ENCODE assay signal across 14 cellular contexts in genomic region chr3:160010578-160010977, GRCh38. TPM values are rescaled to one million over a fixed set of nuclear protein-coding genes. Genes with fewer than 3 reads are reported as not detected.
DNase-seq lines count a peak whose midpoint lies in the region; ATAC-seq and TF ChIP-seq lines count a peak whose summit lies in the region.
"Had no signal": no experiment of that assay in that cellular context is flagged by ENCODE, and none has a peak within 500 bp of the region (broad histone marks: within the 10 kb centered on the region; RNA-seq: fewer than 3 reads in every experiment).

No MANE protein-coding gene starts in this region.

- peak; percentile 62 for ATAC-seq in GM18868 (IDR thresholded peaks at IDR 0.05; ENCODE audit: unreplicated experiment)
- peak; percentile 64 for ATAC-seq in GM21528 (IDR thresholded peaks at IDR 0.05; ENCODE audit: low FRiP score, unreplicated experiment)
- ATAC-seq in HG03066 (IDR thresholded peaks at IDR 0.05; ENCODE audit: low read depth, unreplicated experiment) = peak; percentile 58
- ATAC-seq in natural killer cell = no peak
- ATAC-seq: WTC11 had no signal

- intact Hi-C loops in natural killer cell (cut with micrococcal nuclease) = no loop called here

- peaks cover 3% of the 10 kb centered on the region for H3K9me3 Mint-ChIP-seq in T-helper 2 cell treated with Interferon-gamma antibody and Interleukin-4, amounts not matched to agents 5 μg/mL and 100 μg/mL, for 36 hours
- H3K9me3 Mint-ChIP-seq in natural killer cell = no peaks in the 10 kb centered on the region
- H3K9me3 Mint-ChIP-seq: CD4-positive, alpha-beta memory T cell; WTC11 had no signal

- H3K4me1 Mint-ChIP-seq in T-helper 2 cell treated with Interferon-gamma antibody and Interleukin-4, amounts not matched to agents 5 μg/mL and 100 μg/mL, for 36 hours (ENCODE audit: low read depth) = peaks cover 48% of the 10 kb centered on the region
- peaks cover 0 to 6% of the 10 kb centered on the region in 2 donors for H3K4me1 Mint-ChIP-seq in natural killer cell
- H3K4me1 Mint-ChIP-seq: WTC11 had no signal

- DNase-seq in T-helper 2 cell treated with Interferon-gamma antibody and Interleukin-4, amounts not matched to agents 5 μg/mL and 100 μg/mL, for 36 hours (ENCODE audit: low spot score) = no peak
- DNase-seq in natural killer cell (no peak), DMS53 treated with DMSO at 0.1 percent for 48 hours (lab: John Stamatoyannopoulos, UW; ENCODE audit: unreplicated experiment) (no peak), SW480 (ENCODE audit: low spot score) (no peak), COLO668 (lab: John Stamatoyannopoulos, UW; ENCODE audit: unreplicated experiment) (no peak)
- DNase-seq: activated effector memory CD4-positive, alpha-beta T cell treated with Interleukin-2 at 50 U/mL for 16 hours; CD4-positive, alpha-beta memory T cell; left ventricle myocardium inferior; NCI-H2107; stimulated activated naive CD4-positive, alpha-beta T cell treated with Interleukin-2 at 50 U/mL for 16 hours had no signal

- H3K4me3 Mint-ChIP-seq in T-helper 2 cell treated with Interferon-gamma antibody and Interleukin-4, amounts not matched to agents 5 μg/mL and 100 μg/mL, for 36 hours = no peak overlapping the region
- no peak overlapping the region for H3K4me3 Mint-ChIP-seq in natural killer cell
- H3K4me3 Mint-ChIP-seq: CD4-positive, alpha-beta memory T cell; WTC11 had no signal

- TF ChIP-seq CTCF in natural killer cell (IDR thresholded peaks at IDR 0.05) = no peak

- H3K27me3 Mint-ChIP-seq in T-helper 2 cell treated with Interferon-gamma antibody and Interleukin-4, amounts not matched to agents 5 μg/mL and 100 μg/mL, for 36 hours (ENCODE audit: low read depth) = no peaks in the 10 kb centered on the region
- H3K27me3 Mint-ChIP-seq in natural killer cell (ENCODE audit: low read depth in 2 of 2) = no peaks in the 10 kb centered on the region
- H3K27me3 Mint-ChIP-seq: CD4-positive, alpha-beta memory T cell had no signal

- peaks cover 5% of the 10 kb centered on the region for H3K36me3 Mint-ChIP-seq in T-helper 2 cell treated with Interferon-gamma antibody and Interleukin-4, amounts not matched to agents 5 μg/mL and 100 μg/mL, for 36 hours (ENCODE audit: low read depth)
- no peaks in the 10 kb centered on the region for H3K36me3 Mint-ChIP-seq in natural killer cell
- H3K36me3 Mint-ChIP-seq: CD4-positive, alpha-beta memory T cell; WTC11 had no signal

- H3K27ac Mint-ChIP-seq in T-helper 2 cell treated with Interferon-gamma antibody and Interleukin-4, amounts not matched to agents 5 μg/mL and 100 μg/mL, for 36 hours = peak overlapping the region; percentile 61
- H3K27ac Mint-ChIP-seq in natural killer cell = no peak overlapping the region
- H3K27ac Mint-ChIP-seq: CD4-positive, alpha-beta memory T cell; WTC11 had no signal

RNA-seq across cellular contexts. Expression of gene IL12A, which starts 21.9 kb away (rescaled TPM):
- total RNA-seq in natural killer cell = 1 to 10 TPM; 1.2 to 3.3 (median 2.4) TPM

Comparison
In these comparisons a context has a peak if more than half of its experiments do, and no peak if none do; other contexts are left out.
1. ATAC-seq: peak in GM18868 (single experiment), GM21528 (single experiment) and HG03066 (single experiment); none in natural killer cell (0 of 3).